8 cellular contexts compared by ENCODE assay signal in the genomic region with DNA sequence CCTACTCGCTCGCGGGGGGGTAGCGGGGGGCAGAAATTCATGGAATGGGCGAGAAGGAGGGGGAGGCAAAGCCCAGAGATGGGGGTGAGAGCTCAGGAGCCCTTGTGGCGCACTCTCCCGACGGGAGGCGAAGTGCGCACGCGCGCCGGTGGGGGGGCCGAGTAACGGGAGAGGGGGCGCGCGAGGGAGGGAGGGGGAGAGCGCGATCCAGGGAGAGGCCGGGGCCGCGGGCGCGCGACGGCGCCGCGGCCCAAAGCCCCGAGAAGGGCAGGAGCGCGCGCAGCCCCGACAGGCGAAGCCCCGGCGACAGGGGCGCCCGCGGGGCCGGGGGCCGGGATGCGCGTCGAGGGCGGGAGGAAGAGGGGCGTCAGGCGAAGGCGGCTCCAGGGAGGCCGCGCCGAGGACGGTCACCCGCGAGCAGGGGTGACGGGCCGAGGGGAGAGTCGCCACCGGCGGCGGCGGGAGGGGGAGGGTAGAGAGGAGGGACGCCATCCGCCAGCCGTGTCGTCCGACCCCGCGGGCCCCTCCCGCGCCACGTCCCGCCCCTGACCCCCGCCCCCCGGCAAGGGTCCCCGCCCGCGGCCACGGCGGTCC. TPM values are rescaled to one million over a fixed set of nuclear protein-coding genes. Genes with fewer than 3 reads are reported as not detected.
DNase-seq lines count a peak whose midpoint lies in the region; ATAC-seq and TF ChIP-seq lines count a peak whose summit lies in the region.

No MANE protein-coding gene starts in this region.

- no peaks in the 10 kb centered on the region for H3K9me3 ChIP-seq in heart right ventricle

- no peaks in the 10 kb centered on the region for H3K36me3 ChIP-seq in heart right ventricle

- ATAC-seq in GM21717 (IDR thresholded peaks at IDR 0.05; ENCODE audit: unreplicated experiment) (peak; percentile 31), heart right ventricle (peak; percentile 65 to 87 (median 80))

- no peak for TF ChIP-seq CTCF in heart right ventricle (IDR thresholded peaks at IDR 0.05)

- H3K27ac ChIP-seq in adipose tissue (ENCODE audit: low read depth, low read length) (peak overlapping the region; percentile 66), heart right ventricle (peak overlapping the region; percentile 92 to 98 (median 96))

- DNase-seq in DMS79 (lab: John Stamatoyannopoulos, UW) = peak; percentile 34
- DNase-seq in Kasumi-1 (lab: John Stamatoyannopoulos, UW) = peak; percentile 24 to 27
- peak; percentile 62 for DNase-seq in T follicular helper cell (ENCODE audit: low read depth)
- peak; percentile 75 to 77 for DNase-seq in heart right ventricle
- DNase-seq in posterior vena cava (ENCODE audit: low spot score) = peak; percentile 88
- peak; percentile 75 for DNase-seq in ureter (ENCODE audit: low spot score)

- H3K4me3 ChIP-seq in heart right ventricle = peak overlapping the region; percentile 44 to 81 (median 72)

- peaks cover 2 to 47% (median 40%) of the 10 kb centered on the region in 9 donors for H3K4me1 ChIP-seq in heart right ventricle

- peaks cover 0 to 49% (median 0%) of the 10 kb centered on the region in 7 donors for H3K27me3 ChIP-seq in heart right ventricle

- 0 to 35% (median 1%) methylated on average over 16 to 61 of the region's 82 CpGs for WGBS in adipose tissue, 3 donors
- WGBS in heart right ventricle, 2 donors = 0 to 4% methylated on average over 5 to 56 of the region's 82 CpGs

- intact Hi-C loops in heart right ventricle (cut with DNase I) (loop anchor here in 2 of 10 donors (5.0 to 10.0 kb wide), 2 partner anchors 72 to 85 kb away; no protein-coding TSS in a partner anchor), posterior vena cava (cut with DNase I) (no loop called here)

RNA-seq across cellular contexts. Expression of a gene that starts 0.4 kb away (rescaled TPM):
- 10 to 100 TPM in 2 of 3 donors, 1 to 10 TPM in 1; 7.6 to 15.5 (median 13.3) TPM for polyA plus RNA-seq in adipose tissue
- total RNA-seq in heart right ventricle = 10 to 100 TPM; 33.5 to 39.3 (median 37.6) TPM
- polyA plus RNA-seq in heart right ventricle = 10 to 100 TPM; 14.0 to 18.5 TPM
- total RNA-seq in posterior vena cava = 10 to 100 TPM; 53.6 to 55.0 TPM
- total RNA-seq in ureter = 105 TPM

RNA-seq across cellular contexts. Expression of a gene that starts 46.9 kb away (rescaled TPM):
- polyA plus RNA-seq in adipose tissue = not detected
- total RNA-seq in heart right ventricle = not detected
- polyA plus RNA-seq in heart right ventricle = not detected
- not detected for total RNA-seq in posterior vena cava
- not detected for total RNA-seq in ureter

Comparison
In these comparisons a context has a peak if more than half of its experiments do, and no peak if none do; other contexts are left out.
1. Peak in every context shown above with its lines: DNase-seq, ATAC-seq, H3K4me3 ChIP-seq and H3K27ac ChIP-seq.
2. DNase-seq: peak in every context shown above with its lines; median percentile 88 in posterior vena cava; 76 in heart right ventricle; 75 in ureter; 62 in T follicular helper cell; 34 in DMS79; 26 in Kasumi-1.